8 cellular contexts compared by ENCODE assay signal in the genomic region with DNA sequence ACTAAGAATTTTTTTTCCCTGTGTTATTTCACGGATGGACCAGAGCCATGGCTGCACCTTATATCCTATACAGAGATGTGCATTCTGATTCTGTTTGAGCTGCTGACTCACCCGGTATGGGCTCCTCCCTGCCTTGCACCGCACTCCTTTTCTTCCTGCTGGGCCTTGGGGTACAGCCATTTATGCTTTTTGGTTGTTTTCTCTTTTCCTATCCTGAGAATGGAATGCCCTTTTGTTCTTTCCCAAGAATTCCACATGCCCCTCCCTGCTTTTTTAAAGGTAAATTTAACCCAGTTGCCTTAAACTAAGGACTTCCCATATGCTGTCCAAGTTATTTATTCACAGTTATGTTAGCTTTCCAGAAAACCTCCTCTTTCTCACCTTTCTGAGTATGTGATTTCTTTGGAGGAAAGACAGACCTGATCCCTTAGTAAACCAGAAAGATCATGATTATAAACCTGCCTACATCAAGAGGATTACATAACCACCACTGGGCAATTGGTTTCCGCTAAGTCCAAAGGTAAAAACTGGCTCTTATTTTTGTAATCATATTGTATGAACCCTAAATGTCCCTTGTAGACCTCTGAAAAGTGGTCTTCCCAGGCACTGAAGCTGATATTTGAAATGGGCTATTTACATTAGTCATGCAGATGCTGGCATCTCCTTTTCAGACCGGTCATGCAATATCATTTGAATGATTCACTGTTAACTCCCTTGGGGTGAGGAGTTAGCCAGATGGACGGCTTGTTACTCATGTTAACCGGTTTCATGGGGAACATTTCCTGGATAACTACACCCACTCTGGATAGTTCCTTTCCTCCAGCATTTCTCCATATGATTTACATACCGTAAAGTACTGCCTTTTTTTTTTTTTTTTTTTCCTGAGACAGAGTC. TPM values are rescaled to one million over a fixed set of nuclear protein-coding genes. Genes with fewer than 3 reads are reported as not detected.
DNase-seq lines count a peak whose midpoint lies in the region; ATAC-seq and TF ChIP-seq lines count a peak whose summit lies in the region.

No MANE protein-coding gene starts in this region.

- TF ChIP-seq CTCF in AG09309 (IDR thresholded peaks at IDR 0.05; ENCODE audit: control insufficient read depth, insufficient read depth, low read depth, low read length, missing control alignments) (no peak), mesothelial cell of epicardium (IDR thresholded peaks at IDR 0.05; ENCODE audit: unreplicated experiment) (no peak)

- H3K27ac Mint-ChIP-seq in effector memory CD8-positive, alpha-beta T cell = peak overlapping the region; percentile 16 to 84
- H3K27ac Mint-ChIP-seq in mesothelial cell of epicardium = peak overlapping the region; percentile 66

- H3K36me3 Mint-ChIP-seq in effector memory CD8-positive, alpha-beta T cell (ENCODE audit: insufficient read depth) = peaks cover 50% of the 10 kb centered on the region
- peaks cover 25% of the 10 kb centered on the region for H3K36me3 Mint-ChIP-seq in mesothelial cell of epicardium

- H3K27me3 Mint-ChIP-seq in effector memory CD8-positive, alpha-beta T cell = no peaks in the 10 kb centered on the region
- H3K27me3 Mint-ChIP-seq in mesothelial cell of epicardium (ENCODE audit: low read depth) = no peaks in the 10 kb centered on the region

- DNase-seq in AG09309 (ENCODE audit: low read depth) (peak; percentile 88), NCI-H446 treated with DMSO at 0.1 percent for 48 hours (lab: John Stamatoyannopoulos, UW) (peak; percentile 75), mesothelial cell of epicardium (ENCODE audit: low spot score in 2 of 2, unreplicated experiment in 2 of 2) (no peak), NCI-H510A treated with DMSO at 0.1 percent for 48 hours (lab: John Stamatoyannopoulos, UW) (no peak), HuH-7 (ENCODE audit: low spot score) (no peak)
- no peak for DNase-seq in effector memory CD8-positive, alpha-beta T cell
- DNase-seq in activated CD8-positive, alpha-beta memory T cell treated with anti-CD3 and anti-CD28 coated beads for 24 hours = no peak

- H3K4me1 Mint-ChIP-seq in effector memory CD8-positive, alpha-beta T cell (ENCODE audit: low read depth in 2 of 2) = peaks cover 17 to 20% of the 10 kb centered on the region in 2 donors
- peaks cover 25% of the 10 kb centered on the region for H3K4me1 Mint-ChIP-seq in mesothelial cell of epicardium

- no peak overlapping the region for H3K4me3 ChIP-seq in AG09309 (ENCODE audit: control insufficient read depth, low read depth, low read length)

- no peak for ATAC-seq in effector memory CD8-positive, alpha-beta T cell (replicated peaks)
- ATAC-seq in GM18520 (IDR thresholded peaks at IDR 0.05; ENCODE audit: unreplicated experiment) = no peak

- no peak overlapping the region for H3K4me3 Mint-ChIP-seq in effector memory CD8-positive, alpha-beta T cell
- no peak overlapping the region for H3K4me3 Mint-ChIP-seq in mesothelial cell of epicardium

- no peaks in the 10 kb centered on the region for H3K9me3 Mint-ChIP-seq in effector memory CD8-positive, alpha-beta T cell
- no peaks in the 10 kb centered on the region for H3K9me3 Mint-ChIP-seq in mesothelial cell of epicardium

RNA-seq across cellular contexts. Expression of a gene that starts 45.5 kb away (rescaled TPM):
- total RNA-seq in mesothelial cell of epicardium = 25.7 to 28.3 TPM (median 27.2 TPM) in 3 replicates

Comparison
In these comparisons a context has a peak if more than half of its experiments do, and no peak if none do; other contexts are left out.
1. DNase-seq: peak in AG09309 (single experiment) and NCI-H446 treated with DMSO at 0.1 percent for 48 hours (single experiment); none in effector memory CD8-positive, alpha-beta T cell (0 of 3), mesothelial cell of epicardium (0 of 2), activated CD8-positive, alpha-beta memory T cell treated with anti-CD3 and anti-CD28 coated beads for 24 hours (single experiment), NCI-H510A treated with DMSO at 0.1 percent for 48 hours (single experiment) and HuH-7 (single experiment).